Comparison of ENCODE assay signal across 1 cellular context in genomic region chr5:149664666-149665415, GRCh38.
TF ChIP-seq lines count a peak whose summit lies in the region.

No MANE protein-coding gene starts in this region.

TF ChIP-seq in K562, 482 proteins besides CTCF, POLR2A, EP300 and RAD21 (continued from another document):
- TF ChIP-seq ZNF398 (CRISPR knock-in tag; IDR thresholded peaks at IDR 0.05) (no peak), CCNT2 (IDR thresholded peaks at IDR 0.05; ENCODE audit: borderline replicate concordance, extremely low read depth, insufficient read length, low read depth, low read length) (no peak), ARID4B (CRISPR knock-in tag; IDR thresholded peaks at IDR 0.05) (no peak), E2F5 (CRISPR knock-in tag; IDR thresholded peaks at IDR 0.05) (no peak), SMAD3 (CRISPR knock-in tag; conservative IDR thresholded peaks at IDR 0.05) (no peak), PTTG1 (tag; IDR thresholded peaks at IDR 0.05; ENCODE audit: low read depth) (no peak), NFRKB (IDR thresholded peaks at IDR 0.05; ENCODE audit: low read depth) (no peak), XRCC4 (IDR thresholded peaks at IDR 0.05; ENCODE audit: extremely low read depth, insufficient read depth, insufficient read length) (no peak), FOXK1 (CRISPR knock-in tag; IDR thresholded peaks at IDR 0.05; ENCODE audit: borderline replicate concordance) (no peak), KLF13 (tag; IDR thresholded peaks at IDR 0.05; ENCODE audit: borderline replicate concordance, low read depth) (no peak), SUPT5H (IDR thresholded peaks at IDR 0.05) (no peak), ZNF699 (CRISPR knock-in tag; IDR thresholded peaks at IDR 0.05; ENCODE audit: insufficient replicate concordance) (no peak), ZNF79 (CRISPR knock-in tag; IDR thresholded peaks at IDR 0.05; ENCODE audit: low read depth) (no peak)
